Comparison of ENCODE assay signal across 20 cellular contexts in genomic region chr2:40540026-40540425, GRCh38.
"Had no signal": no experiment of that assay in that cellular context is flagged by ENCODE, and none has a peak within 500 bp of the region (broad histone marks: within the 10 kb centered on the region; RNA-seq: fewer than 3 reads in every experiment).

No MANE protein-coding gene starts in this region.

- H3K36me3 ChIP-seq: esophagus squamous epithelium, sigmoid colon, spleen, thoracic aorta, WERI-Rb-1 had no signal

- DNase-seq: activated CD4-positive, alpha-beta T cell treated with anti-CD3 and anti-CD28 coated beads for 1 hour; activated CD4-positive, alpha-beta T cell treated with anti-CD3 and anti-CD28 coated beads, Interleukin-2, amount 50 U/mL, for 4 hours; activated gamma-delta T cell; cerebellar nuclear complex; cortex of kidney; effector memory CD4-positive, alpha-beta T cell; esophagus squamous epithelium; left colon; posterior cingulate gyrus; sigmoid colon; spleen; stimulated activated CD4-positive, alpha-beta T cell treated with anti-CD3 and anti-CD28 coated beads, Interleukin-4, amount 100 ng/mL, for 4 hours; WERI-Rb-1 had no signal

- H3K27ac Mint-ChIP-seq: activated naive CD4-positive, alpha-beta T cell treated with anti-CD3 and anti-CD28 coated beads, Interleukin-2, amount 50 U/mL, for 24 hours; mesothelial cell of epicardium; nephron; stimulated activated memory B cell treated with anti-CD40 and anti-IgM and Interleukin-4, amounts not matched to agents 10 μg/mL and 1 μg/mL and 100 μg/mL, for 72 hours had no signal

- H3K9me3 Mint-ChIP-seq: activated naive CD4-positive, alpha-beta T cell treated with anti-CD3 and anti-CD28 coated beads, Interleukin-2, amount 50 U/mL, for 24 hours; nephron; stimulated activated memory B cell treated with anti-CD40 and anti-IgM and Interleukin-4, amounts not matched to agents 10 μg/mL and 1 μg/mL and 100 μg/mL, for 72 hours had no signal

- H3K4me1 Mint-ChIP-seq: activated naive CD4-positive, alpha-beta T cell treated with anti-CD3 and anti-CD28 coated beads, Interleukin-2, amount 50 U/mL, for 24 hours; nephron; stimulated activated memory B cell treated with anti-CD40 and anti-IgM and Interleukin-4, amounts not matched to agents 10 μg/mL and 1 μg/mL and 100 μg/mL, for 72 hours had no signal

- H3K36me3 Mint-ChIP-seq: activated naive CD4-positive, alpha-beta T cell treated with anti-CD3 and anti-CD28 coated beads, Interleukin-2, amount 50 U/mL, for 24 hours; mesothelial cell of epicardium; stimulated activated memory B cell treated with anti-CD40 and anti-IgM and Interleukin-4, amounts not matched to agents 10 μg/mL and 1 μg/mL and 100 μg/mL, for 72 hours had no signal

- H3K4me3 Mint-ChIP-seq: activated naive CD4-positive, alpha-beta T cell treated with anti-CD3 and anti-CD28 coated beads, Interleukin-2, amount 50 U/mL, for 24 hours; mesothelial cell of epicardium; nephron; stimulated activated memory B cell treated with anti-CD40 and anti-IgM and Interleukin-4, amounts not matched to agents 10 μg/mL and 1 μg/mL and 100 μg/mL, for 72 hours had no signal

- H3K4me3 ChIP-seq: esophagus squamous epithelium, lung, sigmoid colon, spleen, thoracic aorta had no signal

- H3K4me1 ChIP-seq: esophagus squamous epithelium, sigmoid colon, spleen had no signal

- H3K9me3 ChIP-seq: esophagus squamous epithelium, sigmoid colon, spleen, thoracic aorta had no signal

- H3K27me3 Mint-ChIP-seq: activated naive CD4-positive, alpha-beta T cell treated with anti-CD3 and anti-CD28 coated beads, Interleukin-2, amount 50 U/mL, for 24 hours; stimulated activated memory B cell treated with anti-CD40 and anti-IgM and Interleukin-4, amounts not matched to agents 10 μg/mL and 1 μg/mL and 100 μg/mL, for 72 hours had no signal

- ATAC-seq: left colon; stimulated activated memory B cell treated with anti-CD40 and anti-IgM and Interleukin-4, amounts not matched to agents 10 μg/mL and 1 μg/mL and 100 μg/mL, for 72 hours had no signal

- H3K27me3 ChIP-seq: esophagus squamous epithelium, sigmoid colon, spleen had no signal

- H3K27ac ChIP-seq: esophagus squamous epithelium, sigmoid colon, spleen, thoracic aorta, WERI-Rb-1 had no signal

- FAIRE-seq: bronchial epithelial cell had no signal
